ENCODE assay signal across 21 cellular contexts in the genomic region with DNA sequence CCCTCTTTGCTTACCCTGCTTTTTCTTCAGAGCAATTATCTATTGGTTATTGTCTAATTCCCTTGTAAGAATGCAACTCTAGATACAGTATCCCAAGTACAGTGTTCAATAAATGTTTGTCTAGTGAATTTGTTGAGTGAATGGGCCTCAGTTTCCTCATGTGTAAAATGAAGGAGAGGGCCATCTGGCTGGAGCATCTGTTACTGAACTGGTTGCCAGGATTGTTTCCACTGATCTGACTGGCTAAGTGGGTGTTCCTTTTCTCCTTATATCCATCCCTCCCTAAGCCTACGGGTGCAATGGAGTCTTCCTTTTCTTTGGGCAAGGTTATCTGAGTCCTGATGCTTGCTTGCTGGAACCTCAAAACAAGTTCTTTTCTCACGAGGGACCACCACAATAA.
DNase-seq lines count a peak whose midpoint lies in the region; ATAC-seq and TF ChIP-seq lines count a peak whose summit lies in the region.
"Had no signal": no experiment of that assay in that cellular context is flagged by ENCODE, and none has a peak within 500 bp of the region (broad histone marks: within the 10 kb centered on the region; RNA-seq: fewer than 3 reads in every experiment).

No MANE protein-coding gene starts in this region.

- TF ChIP-seq POLR2A in testis (IDR thresholded peaks at IDR 0.05) = no peak
- no peak for TF ChIP-seq POLR2A in stomach (IDR thresholded peaks at IDR 0.05)

- peaks cover 50% of the 10 kb centered on the region for H3K4me1 Mint-ChIP-seq in activated CD4-positive, alpha-beta T cell treated with anti-CD3 and anti-CD28 coated beads, Interleukin-2, amount 10 ng/mL, durations not matched to agents 7 days and 5 days
- H3K4me1 Mint-ChIP-seq in activated T-helper 1 cell treated with anti-CD3 and anti-CD28 coated beads, Interleukin-12 subunit alpha, Interleukin-12 subunit beta, Interleukin-2, Interleukin-4 antibody, amounts not matched to agents 30 ng/mL and 10 ng/mL and 1 ng/mL, durations not matched to agents 14 hours and 24 hours and 36 hours (ENCODE audit: low read depth) = peaks cover 46% of the 10 kb centered on the region
- H3K4me1 Mint-ChIP-seq in natural killer cell treated with Interleukin-12 subunit alpha and Interleukin-12 subunit beta and Interleukin-15 and Interleukin-18, amount 100 ng/mL, for 72 hours (ENCODE audit: low read depth in 2 of 2) = peaks cover 16 to 40% of the 10 kb centered on the region in 2 donors
- H3K4me1 Mint-ChIP-seq: H9 had no signal

- TF ChIP-seq EP300 in stomach (IDR thresholded peaks at IDR 0.05) = no peak

- H3K9me3 Mint-ChIP-seq in activated CD4-positive, alpha-beta T cell treated with anti-CD3 and anti-CD28 coated beads, Interleukin-2, amount 10 ng/mL, durations not matched to agents 7 days and 5 days = peaks cover 11% of the 10 kb centered on the region
- peaks cover 11% of the 10 kb centered on the region for H3K9me3 Mint-ChIP-seq in activated T-helper 1 cell treated with anti-CD3 and anti-CD28 coated beads, Interleukin-12 subunit alpha, Interleukin-12 subunit beta, Interleukin-2, Interleukin-4 antibody, amounts not matched to agents 30 ng/mL and 10 ng/mL and 1 ng/mL, durations not matched to agents 14 hours and 24 hours and 36 hours
- H3K9me3 Mint-ChIP-seq in natural killer cell treated with Interleukin-12 subunit alpha and Interleukin-12 subunit beta and Interleukin-15 and Interleukin-18, amount 100 ng/mL, for 72 hours = no peaks in the 10 kb centered on the region

- TF ChIP-seq CTCF in testis (IDR thresholded peaks at IDR 0.05) (no peak), stomach (IDR thresholded peaks at IDR 0.05) (no peak)

- intact Hi-C loops in activated T-helper 1 cell treated with anti-CD3 and anti-CD28 coated beads, Interleukin-12 subunit alpha, Interleukin-12 subunit beta, Interleukin-2, Interleukin-4 antibody, amounts not matched to agents 30 ng/mL and 10 ng/mL and 1 ng/mL, durations not matched to agents 14 hours and 24 hours and 36 hours (cut with micrococcal nuclease) = loop anchor here (2.0 kb wide), 1 partner anchor 65 kb away; no protein-coding TSS in a partner anchor
- intact Hi-C loops in testis (cut with DNase I; ENCODE audit: low total_unique reads) = no loop called here
- intact Hi-C loops in stomach (cut with DNase I; ENCODE audit: low total_unique reads) = no loop called here

- CTCF ChIA-PET in activated CD4-positive, alpha-beta T cell treated with anti-CD3 and anti-CD28 coated beads, Interleukin-2, amount 10 ng/mL, durations not matched to agents 7 days and 5 days (lab: Charles Lee) = no interaction called here

- H3K27ac Mint-ChIP-seq in activated CD4-positive, alpha-beta T cell treated with anti-CD3 and anti-CD28 coated beads, Interleukin-2, amount 10 ng/mL, durations not matched to agents 7 days and 5 days = peak overlapping the region; percentile 95
- H3K27ac Mint-ChIP-seq in activated T-helper 1 cell treated with anti-CD3 and anti-CD28 coated beads, Interleukin-12 subunit alpha, Interleukin-12 subunit beta, Interleukin-2, Interleukin-4 antibody, amounts not matched to agents 30 ng/mL and 10 ng/mL and 1 ng/mL, durations not matched to agents 14 hours and 24 hours and 36 hours = peak overlapping the region; percentile 84
- peak overlapping the region; percentile 88 to 89 for H3K27ac Mint-ChIP-seq in natural killer cell treated with Interleukin-12 subunit alpha and Interleukin-12 subunit beta and Interleukin-15 and Interleukin-18, amount 100 ng/mL, for 72 hours
- H3K27ac Mint-ChIP-seq: H9 had no signal

- WGBS in testis, 2 donors = 71 to 84% methylated on average over 2 of the region's 2 CpGs
- WGBS in stomach, 5 donors = 38 to 82% (median 56%) methylated on average over 2 of the region's 2 CpGs

- ATAC-seq in natural killer cell treated with Interleukin-12 subunit alpha and Interleukin-12 subunit beta and Interleukin-15 and Interleukin-18, amount 100 ng/mL, for 72 hours = no peak
- ATAC-seq in GM18498 (IDR thresholded peaks at IDR 0.05; ENCODE audit: unreplicated experiment) = no peak
- ATAC-seq: left lung had no signal

- H3K36me3 Mint-ChIP-seq in activated CD4-positive, alpha-beta T cell treated with anti-CD3 and anti-CD28 coated beads, Interleukin-2, amount 10 ng/mL, durations not matched to agents 7 days and 5 days (ENCODE audit: low read depth) = peaks cover 12% of the 10 kb centered on the region
- peaks cover 5% of the 10 kb centered on the region for H3K36me3 Mint-ChIP-seq in activated T-helper 1 cell treated with anti-CD3 and anti-CD28 coated beads, Interleukin-12 subunit alpha, Interleukin-12 subunit beta, Interleukin-2, Interleukin-4 antibody, amounts not matched to agents 30 ng/mL and 10 ng/mL and 1 ng/mL, durations not matched to agents 14 hours and 24 hours and 36 hours (ENCODE audit: low read depth)
- no peaks in the 10 kb centered on the region for H3K36me3 Mint-ChIP-seq in natural killer cell treated with Interleukin-12 subunit alpha and Interleukin-12 subunit beta and Interleukin-15 and Interleukin-18, amount 100 ng/mL, for 72 hours

- H3K4me1 ChIP-seq in testis = no peaks in the 10 kb centered on the region
- H3K4me1 ChIP-seq in stomach = no peaks in the 10 kb centered on the region
- H3K4me1 ChIP-seq: left lung had no signal

- H3K4me3 ChIP-seq in testis (no peak overlapping the region), stomach (no peak overlapping the region)
- H3K4me3 ChIP-seq: BLaER1, left lung had no signal

- POLR2A ChIA-PET in activated CD4-positive, alpha-beta T cell treated with anti-CD3 and anti-CD28 coated beads, Interleukin-2, amount 10 ng/mL, durations not matched to agents 7 days and 5 days (lab: Charles Lee) = no interaction called here

- H3K27me3 Mint-ChIP-seq in activated CD4-positive, alpha-beta T cell treated with anti-CD3 and anti-CD28 coated beads, Interleukin-2, amount 10 ng/mL, durations not matched to agents 7 days and 5 days = peaks cover 2% of the 10 kb centered on the region
- H3K27me3 Mint-ChIP-seq in activated T-helper 1 cell treated with anti-CD3 and anti-CD28 coated beads, Interleukin-12 subunit alpha, Interleukin-12 subunit beta, Interleukin-2, Interleukin-4 antibody, amounts not matched to agents 30 ng/mL and 10 ng/mL and 1 ng/mL, durations not matched to agents 14 hours and 24 hours and 36 hours (ENCODE audit: insufficient read depth) = peaks cover 5% of the 10 kb centered on the region
- peaks cover 0 to 6% of the 10 kb centered on the region in 2 donors for H3K27me3 Mint-ChIP-seq in natural killer cell treated with Interleukin-12 subunit alpha and Interleukin-12 subunit beta and Interleukin-15 and Interleukin-18, amount 100 ng/mL, for 72 hours

- H3K27me3 ChIP-seq in testis = no peaks in the 10 kb centered on the region
- no peaks in the 10 kb centered on the region for H3K27me3 ChIP-seq in stomach
- H3K27me3 ChIP-seq: BLaER1, left lung had no signal

- H3K27ac ChIP-seq in testis (no peak overlapping the region), stomach (no peak overlapping the region)
- H3K27ac ChIP-seq: BLaER1, left lung had no signal

- H3K9me3 ChIP-seq in testis (no peaks in the 10 kb centered on the region), stomach (peaks cover 0 to 4% (median 1%) of the 10 kb centered on the region in 4 donors)
- H3K9me3 ChIP-seq: left lung had no signal

- H3K36me3 ChIP-seq in testis (ENCODE audit: low read depth, missing control alignments) (no peaks in the 10 kb centered on the region), stomach (no peaks in the 10 kb centered on the region)
- H3K36me3 ChIP-seq: BLaER1, left lung had no signal

- DNase-seq in activated CD4-positive, alpha-beta T cell treated with anti-CD3 and anti-CD28 coated beads, Interleukin-2, amount 10 ng/mL, durations not matched to agents 7 days and 5 days = no peak
- no peak for DNase-seq in activated CD4-positive, alpha-beta T cell treated with anti-CD3 and anti-CD28 coated beads for 4 hours
- DNase-seq in NCI-H1694 (lab: John Stamatoyannopoulos, UW) (peak; percentile 13), testis (no peak), stomach (no peak)
- no peak for DNase-seq in activated T-helper 1 cell treated with anti-CD3 and anti-CD28 coated beads, Interleukin-12 subunit alpha, Interleukin-12 subunit beta, Interleukin-2, Interleukin-4 antibody, amounts not matched to agents 30 ng/mL and 10 ng/mL and 1 ng/mL, durations not matched to agents 14 hours and 24 hours and 36 hours (ENCODE audit: low spot score)
- DNase-seq in natural killer cell treated with Interleukin-12 subunit alpha and Interleukin-12 subunit beta and Interleukin-15 and Interleukin-18, amount 100 ng/mL, for 72 hours (ENCODE audit: low spot score) = no peak
- DNase-seq: activated CD4-positive, CD25-positive, alpha-beta regulatory T cell treated with anti-CD3 and anti-CD28 coated beads, Interleukin-2, amount 50 U/mL, for 72 hours; activated CD8-positive, alpha-beta memory T cell treated with anti-CD3 and anti-CD28 coated beads, Interleukin-2, amount 50 U/mL, for 48 hours; activated gamma-delta T cell treated with Interleukin-2 at 50 U/mL for 16 hours; amygdala; Calu3; H9; hypothalamus; left lung; NCI-H146; NCI-H748 treated with DMSO at 0.1 percent for 48 hours; occipital lobe; Right ventricle myocardium superior had no signal

- no peak overlapping the region for H3K4me3 Mint-ChIP-seq in activated CD4-positive, alpha-beta T cell treated with anti-CD3 and anti-CD28 coated beads, Interleukin-2, amount 10 ng/mL, durations not matched to agents 7 days and 5 days
- H3K4me3 Mint-ChIP-seq in activated T-helper 1 cell treated with anti-CD3 and anti-CD28 coated beads, Interleukin-12 subunit alpha, Interleukin-12 subunit beta, Interleukin-2, Interleukin-4 antibody, amounts not matched to agents 30 ng/mL and 10 ng/mL and 1 ng/mL, durations not matched to agents 14 hours and 24 hours and 36 hours = peak overlapping the region; percentile 1
- H3K4me3 Mint-ChIP-seq in natural killer cell treated with Interleukin-12 subunit alpha and Interleukin-12 subunit beta and Interleukin-15 and Interleukin-18, amount 100 ng/mL, for 72 hours = peak overlapping the region; percentile 73
- H3K4me3 Mint-ChIP-seq: H9 had no signal
